ENCODE assay signal across 14 cellular contexts in genomic region chr3:171173732-171174131, GRCh38.
DNase-seq lines count a peak whose midpoint lies in the region; ATAC-seq, FAIRE-seq and TF ChIP-seq lines count a peak whose summit lies in the region.
"Had no signal": no experiment of that assay in that cellular context is flagged by ENCODE, and none has a peak within 500 bp of the region (broad histone marks: within the 10 kb centered on the region; RNA-seq: fewer than 3 reads in every experiment).

No MANE protein-coding gene starts in this region.

- H3K18ac ChIP-seq in H1 (ENCODE audit: extremely low read depth, low read length) (no peak overlapping the region), trophoblast cell (ENCODE audit: low read length) (no peak overlapping the region)

- H3K4me2 ChIP-seq in H1 (ENCODE audit: insufficient read depth in 1 of 2, low read depth in 2 of 2, low read length in 2 of 2) (no peak overlapping the region), trophoblast cell (ENCODE audit: low read length) (no peak overlapping the region)
- H3K4me2 ChIP-seq: smooth muscle cell had no signal

- 96% methylated on average over 5 of the region's 6 CpGs; no CpG with 5 or more reads in 1 of the 2 experiments for WGBS in H1 (ENCODE audit: extremely low coverage in 1 of 2, insufficient coverage in 1 of 2, insufficient read length in 1 of 2, insufficient replicate concordance in 2 of 2, low coverage in 1 of 2, low lambda C conversion rate in 2 of 2, missing lambda C conversion rate in 1 of 2), 2 experiments
- no CpG with 5 or more reads among the region's 6 CpGs for WGBS in trophoblast cell (ENCODE audit: extremely low coverage, insufficient coverage, insufficient read length)

- H3K4me3 ChIP-seq in H1 (ENCODE audit: extremely low read depth in 1 of 4, insufficient read depth in 2 of 4, low read depth in 3 of 4, low read length in 4 of 4) (no peak overlapping the region), lower lobe of right lung (no peak overlapping the region), mucosa of descending colon (no peak overlapping the region), trophoblast cell (ENCODE audit: low read depth, low read length) (no peak overlapping the region)
- H3K4me3 ChIP-seq: smooth muscle cell had no signal

- no peak overlapping the region for H4K12ac ChIP-seq in trophoblast cell (ENCODE audit: low read depth, low read length)

- POLR2A ChIA-PET in H1 (lab: Charles Lee; ENCODE audit: partially characterized antibody): no interaction called here

- H3K14ac ChIP-seq in H1 (ENCODE audit: insufficient read length): no peak overlapping the region
- H3K14ac ChIP-seq in trophoblast cell (ENCODE audit: low read length): no peak overlapping the region

- TF ChIP-seq RAD21 in H1 (IDR thresholded peaks at IDR 0.05 in 1 of 2, conservative IDR thresholded peaks at IDR 0.05 in 1 of 2; ENCODE audit: low read depth in 2 of 2, low read length in 2 of 2): no peak

- H3K23ac ChIP-seq in H1 (ENCODE audit: insufficient read length) (no peak overlapping the region), trophoblast cell (ENCODE audit: low read length) (no peak overlapping the region)

- H3K9ac ChIP-seq in H1 (replicated peaks in 1 of 4; ENCODE audit: extremely low read depth in 1 of 4, low read depth in 3 of 4, low read length in 3 of 4) (no peak overlapping the region), trophoblast cell (ENCODE audit: low read length) (no peak overlapping the region)

- H4K20me1 ChIP-seq in H1 (replicated peaks in 1 of 2; ENCODE audit: control insufficient read depth in 1 of 2, insufficient read depth in 2 of 2, low read length in 2 of 2): no peaks in the 10 kb centered on the region

- ATAC-seq in lower lobe of right lung: peak; percentile 89 to 92
- ATAC-seq in mucosa of descending colon: no peak
- ATAC-seq: esophagus mucosa; stimulated activated effector memory CD8-positive, alpha-beta T cell treated with anti-CD3 and anti-CD28 coated beads, Interleukin-12 subunit alpha, Interleukin-12 subunit beta, amount 100 ng/mL, for 72 hours had no signal

- H4K5ac ChIP-seq in H1 (ENCODE audit: insufficient read length, low read depth, low read length): no peak overlapping the region

- H4K91ac ChIP-seq in H1 (replicated peaks; ENCODE audit: insufficient read length, low read length) (no peak overlapping the region), trophoblast cell (ENCODE audit: low read depth, low read length) (no peak overlapping the region)

- DNase-seq in C1 segment of cervical spinal cord (lab: John Stamatoyannopoulos, UW) (peak in 13 of 14 donors; percentile 4 to 84 (median 75)), MV-4-11 (lab: John Stamatoyannopoulos, UW) (peak; percentile 67), H1 (ENCODE audit: low read depth in 1 of 2, low spot score in 2 of 2) (no peak), lower lobe of right lung (peak; percentile 62), NCI-H226 (no peak), mucosa of descending colon (no peak), NCI-H146 (lab: John Stamatoyannopoulos, UW) (no peak), trophoblast cell (no peak)
- DNase-seq: KG1, mesendoderm, NCI-H510A had no signal

- H2BK20ac ChIP-seq in H1 (ENCODE audit: low read length): no peak overlapping the region

- H3K36me3 ChIP-seq in H1 (ENCODE audit: control insufficient read depth in 2 of 4, insufficient read depth in 4 of 4, low read length in 3 of 4) (no peaks in the 10 kb centered on the region), lower lobe of right lung (peaks cover 9% of the 10 kb centered on the region), mucosa of descending colon (ENCODE audit: low read depth) (no peaks in the 10 kb centered on the region), trophoblast cell (ENCODE audit: control insufficient read depth in 1 of 2, insufficient read depth in 2 of 2, low read length in 2 of 2) (no peaks in the 10 kb centered on the region)

- no peaks in the 10 kb centered on the region for H3K23me2 ChIP-seq in H1 (ENCODE audit: low read depth, low read length)

- H4K8ac ChIP-seq in H1 (ENCODE audit: extremely low read depth, insufficient read depth, low read length): no peak overlapping the region
- H4K8ac ChIP-seq in trophoblast cell (ENCODE audit: low read depth, low read length): no peak overlapping the region

- H2BK5ac ChIP-seq in H1 (ENCODE audit: low read depth, low read length): peak overlapping the region; percentile 27; the same call in 1 of the 2 replicates
- H2BK5ac ChIP-seq in trophoblast cell (ENCODE audit: low read depth, low read length, poor library complexity): no peak overlapping the region

- H3K79me1 ChIP-seq in H1 (ENCODE audit: low read depth, low read length) (no peaks in the 10 kb centered on the region; the same call in 1 of the 2 replicates), trophoblast cell (ENCODE audit: low read length) (no peaks in the 10 kb centered on the region)

- intact Hi-C loops in lower lobe of right lung (cut with DNase I) (no loop called here), mucosa of descending colon (cut with DNase I, micrococcal nuclease) (no loop called here)

- no peak overlapping the region for H2BK12ac ChIP-seq in H1 (ENCODE audit: low read depth, low read length)
- H2BK12ac ChIP-seq in trophoblast cell (ENCODE audit: low read length): no peak overlapping the region

- H3K27ac ChIP-seq in H1 (ENCODE audit: low read depth, low read length): no peak overlapping the region
- H3K27ac ChIP-seq in lower lobe of right lung: no peak overlapping the region
- H3K27ac ChIP-seq in trophoblast cell (ENCODE audit: low read depth, low read length): no peak overlapping the region

- H3K56ac ChIP-seq in H1 (replicated peaks; ENCODE audit: insufficient read length, low read depth, low read length): no peak overlapping the region

- H3K9me3 ChIP-seq in H1 (ENCODE audit: insufficient read depth in 2 of 2, low read depth in 1 of 2, low read length in 1 of 2): no peaks in the 10 kb centered on the region
- no peaks in the 10 kb centered on the region for H3K9me3 ChIP-seq in lower lobe of right lung
- H3K9me3 ChIP-seq in mucosa of descending colon: no peaks in the 10 kb centered on the region
- no peaks in the 10 kb centered on the region for H3K9me3 ChIP-seq in trophoblast cell (ENCODE audit: insufficient read depth, low read depth, low read length)

- TF ChIP-seq POLR2A in H1 (IDR thresholded peaks at IDR 0.05; ENCODE audit: control extremely low read depth in 1 of 2, low read depth in 2 of 2, low read length in 2 of 2): no peak

- no peak overlapping the region for H2BK15ac ChIP-seq in H1 (ENCODE audit: low read length)

- H3K4me1 ChIP-seq in H1 (replicated peaks in 1 of 4; ENCODE audit: control insufficient read depth in 3 of 4, insufficient read depth in 4 of 4, low read length in 3 of 4): 0 out of 7 replicates have a peak, but pooled peaks cover 0 to under 1% (median 0%) of the 10 kb centered on the region in 4 experiments
- peaks cover 8% of the 10 kb centered on the region for H3K4me1 ChIP-seq in lower lobe of right lung
- H3K4me1 ChIP-seq in mucosa of descending colon (ENCODE audit: low read depth): peaks cover 20% of the 10 kb centered on the region
- H3K4me1 ChIP-seq in trophoblast cell (ENCODE audit: control insufficient read depth in 1 of 2, insufficient read depth in 2 of 2, low read length in 2 of 2): no peaks in the 10 kb centered on the region

- FAIRE-seq in H1 (lab: Jason Lieb, UNC): no peak

- TF ChIP-seq CTCF in H1 (IDR thresholded peaks at IDR 0.05; ENCODE audit: control extremely low read depth in 1 of 3, insufficient read depth in 1 of 3, low read depth in 1 of 3, low read length in 3 of 3) (no peak), lower lobe of right lung (IDR thresholded peaks at IDR 0.05) (no peak), mucosa of descending colon (IDR thresholded peaks at IDR 0.05) (no peak)

- TF ChIP-seq EP300 in H1 (IDR thresholded peaks at IDR 0.05; ENCODE audit: borderline replicate concordance in 1 of 2, low read depth in 2 of 2, low read length in 2 of 2): no peak

- H2AK5ac ChIP-seq in H1 (ENCODE audit: low read depth, low read length) (no peak overlapping the region), trophoblast cell (ENCODE audit: low read length) (no peak overlapping the region)

- H2BK120ac ChIP-seq in H1 (replicated peaks; ENCODE audit: low read depth, low read length) (no peak overlapping the region), trophoblast cell (ENCODE audit: insufficient read depth, low read length, poor library complexity) (no peak overlapping the region)

- H3K4ac ChIP-seq in H1 (replicated peaks; ENCODE audit: insufficient read length, low read depth, low read length) (no peak overlapping the region), trophoblast cell (ENCODE audit: low read depth, low read length) (no peak overlapping the region)

- no peaks in the 10 kb centered on the region for H3K27me3 ChIP-seq in H1 (replicated peaks in 1 of 4; ENCODE audit: control insufficient read depth in 3 of 4, extremely low read depth in 1 of 4, insufficient read depth in 3 of 4, low read length in 3 of 4)
- no peaks in the 10 kb centered on the region for H3K27me3 ChIP-seq in lower lobe of right lung (ENCODE audit: low read depth)
- no peaks in the 10 kb centered on the region for H3K27me3 ChIP-seq in trophoblast cell (ENCODE audit: insufficient read depth, low read length)

- CTCF ChIA-PET in H1 (lab: Charles Lee; ENCODE audit: partially characterized antibody): interaction anchor here (0.7 to 3.6 kb wide), 4 partner anchors 8 to 123 kb away, joined by 3 to 15 read pairs (median 9); no protein-coding TSS in a partner anchor

- H2AFZ ChIP-seq in H1 (ENCODE audit: low read length) (no peak overlapping the region), trophoblast cell (ENCODE audit: insufficient read depth, low read length, poor library complexity) (no peak overlapping the region)

- H3K79me2 ChIP-seq in H1 (ENCODE audit: control insufficient read depth in 1 of 2, insufficient read depth in 2 of 2, low read length in 2 of 2): no peaks in the 10 kb centered on the region
- no peaks in the 10 kb centered on the region for H3K79me2 ChIP-seq in trophoblast cell (ENCODE audit: control insufficient read depth, insufficient read depth, low read length, poor library complexity)

TF ChIP-seq in H1, 55 proteins besides CTCF, POLR2A, EP300 and RAD21 (continues in another document):
- TF ChIP-seq PHF8 (conservative IDR thresholded peaks at IDR 0.05; ENCODE audit: low read depth, low read length) (no peak), EZH2 (IDR thresholded peaks at IDR 0.05; ENCODE audit: low read depth, low read length, severe bottlenecking) (no peak), USF2 (IDR thresholded peaks at IDR 0.05; ENCODE audit: low read length) (0 out of 2 replicates have a peak, but pooled peaks have one; percentile 46), RBBP5 (IDR thresholded peaks at IDR 0.05; ENCODE audit: borderline replicate concordance, low read depth, low read length) (no peak), BCL11A (IDR thresholded peaks at IDR 0.05; ENCODE audit: low read depth in 2 of 2, low read length in 2 of 2) (no peak)

Comparison
In these comparisons a context has a peak if more than half of its experiments do, and no peak if none do; other contexts are left out.
1. DNase-seq: peak in C1 segment of cervical spinal cord (13 of 14), MV-4-11 (single experiment) and lower lobe of right lung (single experiment); none in H1 (0 of 2), NCI-H226 (single experiment), mucosa of descending colon (0 of 3), NCI-H146 (single experiment) and trophoblast cell (0 of 2).